Comparison of ENCODE assay signal across 30 cellular contexts in genomic region chr15:76572983-76573314, GRCh38.
"Had no signal": no experiment of that assay in that cellular context is flagged by ENCODE, and none has a peak within 500 bp of the region (broad histone marks: within the 10 kb centered on the region; RNA-seq: fewer than 3 reads in every experiment).

No MANE protein-coding gene starts in this region.

- H3K27me3 Mint-ChIP-seq: activated CD4-positive, alpha-beta memory T cell treated with anti-CD3 and anti-CD28 coated beads for 36 hours; activated CD4-positive, alpha-beta T cell treated with anti-CD3 and anti-CD28 coated beads for 36 hours; activated CD4-positive, alpha-beta T cell treated with anti-CD3 and anti-CD28 coated beads, Interleukin-2, amount 10 ng/mL, durations not matched to agents 24 days and 14 days; activated CD8-positive, alpha-beta memory T cell treated with anti-CD3 and anti-CD28 coated beads, Interleukin-2, amount 10 ng/mL, durations not matched to agents 7 days and 5 days; activated naive CD4-positive, alpha-beta T cell treated with anti-CD3 and anti-CD28 coated beads, Interleukin-2, amount 50 U/mL, for 24 hours; activated naive CD8-positive, alpha-beta T cell treated with anti-CD3 and anti-CD28 coated beads for 36 hours; activated naive CD8-positive, alpha-beta T cell treated with anti-CD3 and anti-CD28 coated beads, Interleukin-2, amount 50 U/mL, for 24 hours; brain had no signal

- H3K9me3 ChIP-seq: breast epithelium, esophagus squamous epithelium, gastroesophageal sphincter had no signal

- H3K4me3 ChIP-seq: adrenal gland, ascending aorta, breast epithelium, cardiac muscle cell, esophagus squamous epithelium, gastroesophageal sphincter had no signal

- FAIRE-seq: endothelial cell of umbilical vein had no signal

- ATAC-seq: activated CD4-positive, alpha-beta T cell treated with anti-CD3 and anti-CD28 coated beads for 36 hours; activated CD8-positive, alpha-beta memory T cell treated with anti-CD3 and anti-CD28 coated beads, Interleukin-2, amount 10 ng/mL, durations not matched to agents 7 days and 5 days; activated CD8-positive, alpha-beta T cell treated with anti-CD3 and anti-CD28 coated beads, Interleukin-2, amount 10 ng/mL, durations not matched to agents 7 days and 5 days; activated naive CD8-positive, alpha-beta T cell treated with anti-CD3 and anti-CD28 coated beads, Interleukin-2, amount 50 U/mL, for 24 hours; gastroesophageal sphincter had no signal

- H3K36me3 ChIP-seq: adrenal gland, ascending aorta, breast epithelium, cardiac muscle cell, esophagus squamous epithelium, gastroesophageal sphincter had no signal

- H3K9me3 Mint-ChIP-seq: activated CD4-positive, alpha-beta T cell treated with anti-CD3 and anti-CD28 coated beads, Interleukin-2, amount 10 ng/mL, durations not matched to agents 24 days and 14 days; activated T-helper 2 cell treated with anti-CD3 and anti-CD28 coated beads, Interferon-gamma antibody, Interleukin-2, Interleukin-4, amounts not matched to agents 10 μg/mL and 5 μg/mL and 100 μg/mL, durations not matched to agents 14 hours and 24 hours and 36 hours had no signal

- H3K27ac ChIP-seq: adrenal gland, ascending aorta, breast epithelium, cardiac muscle cell, epithelial cell of prostate, esophagus squamous epithelium, gastroesophageal sphincter had no signal

- DNase-seq: activated CD4-positive, alpha-beta memory T cell treated with anti-CD3 and anti-CD28 coated beads for 36 hours; activated CD4-positive, alpha-beta T cell treated with anti-CD3 and anti-CD28 coated beads for 36 hours; activated CD4-positive, alpha-beta T cell treated with anti-CD3 and anti-CD28 coated beads, Interleukin-2, amount 10 ng/mL, durations not matched to agents 24 days and 14 days; activated CD4-positive, CD25-positive, alpha-beta regulatory T cell; activated CD4-positive, CD25-positive, alpha-beta regulatory T cell treated with anti-CD3 and anti-CD28 coated beads, Interleukin-2, amount 50 U/mL, for 72 hours; activated CD8-positive, alpha-beta memory T cell treated with anti-CD3 and anti-CD28 coated beads, Interleukin-2, amount 10 ng/mL, durations not matched to agents 7 days and 5 days; activated CD8-positive, alpha-beta memory T cell treated with anti-CD3 and anti-CD28 coated beads, Interleukin-2, amount 50 U/mL, for 4 hours; activated CD8-positive, alpha-beta T cell treated with anti-CD3 and anti-CD28 coated beads, Interleukin-2, amount 10 ng/mL, durations not matched to agents 7 days and 5 days; activated effector memory CD4-positive, alpha-beta T cell treated with anti-CD3 and anti-CD28 coated beads, Interleukin-2, amount 50 U/mL, for 16 hours; activated naive CD4-positive, alpha-beta T cell treated with anti-CD3 and anti-CD28 coated beads for 36 hours; activated naive CD8-positive, alpha-beta T cell treated with anti-CD3 and anti-CD28 coated beads for 36 hours; activated naive CD8-positive, alpha-beta T cell treated with anti-CD3 and anti-CD28 coated beads, Interleukin-2, amount 50 U/mL, for 24 hours; activated T-cell treated with anti-CD3 and anti-CD28 coated beads, Interleukin-2, amount 50 U/mL, for 1 hour; activated T-cell treated with anti-CD3 and anti-CD28 coated beads, Interleukin-2, amount 50 U/mL, for 48 hours; adrenal gland; amygdala; central memory CD4-positive, alpha-beta T cell; effector CD8-positive, alpha-beta T cell; esophagus squamous epithelium; T-helper 2 cell had no signal

- H3K27ac Mint-ChIP-seq: activated CD4-positive, alpha-beta memory T cell treated with anti-CD3 and anti-CD28 coated beads for 36 hours; activated CD4-positive, alpha-beta T cell treated with anti-CD3 and anti-CD28 coated beads for 36 hours; activated CD4-positive, alpha-beta T cell treated with anti-CD3 and anti-CD28 coated beads, Interleukin-2, amount 10 ng/mL, durations not matched to agents 24 days and 14 days; activated CD8-positive, alpha-beta memory T cell treated with anti-CD3 and anti-CD28 coated beads, Interleukin-2, amount 10 ng/mL, durations not matched to agents 7 days and 5 days; activated CD8-positive, alpha-beta T cell treated with anti-CD3 and anti-CD28 coated beads, Interleukin-2, amount 10 ng/mL, durations not matched to agents 7 days and 5 days; activated naive CD4-positive, alpha-beta T cell treated with anti-CD3 and anti-CD28 coated beads for 36 hours; activated naive CD4-positive, alpha-beta T cell treated with anti-CD3 and anti-CD28 coated beads, Interleukin-2, amount 50 U/mL, for 24 hours; activated naive CD8-positive, alpha-beta T cell treated with anti-CD3 and anti-CD28 coated beads for 36 hours; activated naive CD8-positive, alpha-beta T cell treated with anti-CD3 and anti-CD28 coated beads, Interleukin-2, amount 50 U/mL, for 24 hours; activated T-helper 1 cell treated with anti-CD3 and anti-CD28 coated beads, Interleukin-12 subunit alpha, Interleukin-12 subunit beta, Interleukin-2, Interleukin-4 antibody, amounts not matched to agents 30 ng/mL and 10 ng/mL and 1 ng/mL, durations not matched to agents 14 hours and 24 hours and 36 hours; activated T-helper 2 cell treated with anti-CD3 and anti-CD28 coated beads, Interferon-gamma antibody, Interleukin-2, Interleukin-4, amounts not matched to agents 10 μg/mL and 5 μg/mL and 100 μg/mL, durations not matched to agents 14 hours and 24 hours and 36 hours; brain had no signal

- H3K4me3 Mint-ChIP-seq: activated CD4-positive, alpha-beta memory T cell treated with anti-CD3 and anti-CD28 coated beads for 36 hours; activated CD4-positive, alpha-beta T cell treated with anti-CD3 and anti-CD28 coated beads for 36 hours; activated CD4-positive, alpha-beta T cell treated with anti-CD3 and anti-CD28 coated beads, Interleukin-2, amount 10 ng/mL, durations not matched to agents 24 days and 14 days; activated CD8-positive, alpha-beta memory T cell treated with anti-CD3 and anti-CD28 coated beads, Interleukin-2, amount 10 ng/mL, durations not matched to agents 7 days and 5 days; activated CD8-positive, alpha-beta T cell treated with anti-CD3 and anti-CD28 coated beads, Interleukin-2, amount 10 ng/mL, durations not matched to agents 7 days and 5 days; activated naive CD4-positive, alpha-beta T cell treated with anti-CD3 and anti-CD28 coated beads for 36 hours; activated naive CD4-positive, alpha-beta T cell treated with anti-CD3 and anti-CD28 coated beads, Interleukin-2, amount 50 U/mL, for 24 hours; activated naive CD8-positive, alpha-beta T cell treated with anti-CD3 and anti-CD28 coated beads for 36 hours; activated naive CD8-positive, alpha-beta T cell treated with anti-CD3 and anti-CD28 coated beads, Interleukin-2, amount 50 U/mL, for 24 hours; activated T-helper 1 cell treated with anti-CD3 and anti-CD28 coated beads, Interleukin-12 subunit alpha, Interleukin-12 subunit beta, Interleukin-2, Interleukin-4 antibody, amounts not matched to agents 30 ng/mL and 10 ng/mL and 1 ng/mL, durations not matched to agents 14 hours and 24 hours and 36 hours; brain had no signal

- H3K27me3 ChIP-seq: adrenal gland, ascending aorta, breast epithelium, cardiac muscle cell, esophagus squamous epithelium, gastroesophageal sphincter had no signal
